In the genomic region with DNA sequence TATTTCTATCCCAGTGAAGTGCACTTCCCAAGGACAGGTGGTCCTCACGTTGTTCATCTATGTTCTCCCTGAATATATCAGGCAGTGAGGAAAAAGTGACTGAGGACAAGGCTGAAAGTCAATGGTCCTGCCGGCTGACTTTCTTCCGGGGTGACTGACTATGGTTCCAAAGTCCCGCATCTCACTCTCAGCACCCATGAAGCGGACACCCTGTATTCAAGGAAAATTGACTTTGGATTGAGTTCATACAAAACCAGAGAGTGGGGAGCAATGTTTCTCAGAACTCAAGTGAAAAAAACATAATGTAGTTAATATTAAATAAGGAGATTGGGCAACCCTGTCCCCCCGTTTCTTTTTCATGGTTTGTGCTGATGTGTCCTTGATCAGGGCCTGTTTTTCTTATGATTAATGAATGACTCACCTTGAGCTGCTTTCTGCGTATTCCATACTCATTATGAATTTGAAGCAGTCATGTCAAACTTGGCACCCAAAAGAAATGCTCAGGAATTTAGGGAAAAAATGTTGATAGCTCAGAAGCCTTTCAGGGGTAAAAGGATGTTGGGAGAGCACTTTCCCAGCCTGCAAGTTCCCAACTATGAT, we compare ENCODE assay signal across 22 cellular contexts.
A peak's percentile ranks its signal among the peaks of the same experiment; 100 is the strongest.
DNase-seq lines count a peak whose midpoint lies in the region; ATAC-seq, FAIRE-seq and TF ChIP-seq lines count a peak whose summit lies in the region.
"Had no signal": no experiment of that assay in that cellular context is flagged by ENCODE, and none has a peak within 500 bp of the region (broad histone marks: within the 10 kb centered on the region; RNA-seq: fewer than 3 reads in every experiment).

No MANE protein-coding gene starts in this region.

- ATAC-seq in omental fat pad (ENCODE audit: low FRiP score) (peak; percentile 74), HG03432 (IDR thresholded peaks at IDR 0.05; ENCODE audit: unreplicated experiment) (no peak), psoas muscle (no peak), GM21447 (IDR thresholded peaks at IDR 0.05; ENCODE audit: unreplicated experiment) (no peak)
- ATAC-seq: activated CD4-positive, CD25-positive, alpha-beta regulatory T cell treated with anti-CD3 and anti-CD28 coated beads, Interleukin-2, amount 50 U/mL, for 24 hours; activated CD8-positive, alpha-beta T cell treated with anti-CD3 and anti-CD28 coated beads for 36 hours; activated naive CD8-positive, alpha-beta T cell treated with anti-CD3 and anti-CD28 coated beads, Interleukin-2, amount 50 U/mL, for 24 hours; K562 had no signal

- H3K79me2 ChIP-seq in GM23248 (ENCODE audit: insufficient read depth), result no peaks in the 10 kb centered on the region
- no peaks in the 10 kb centered on the region for H3K79me2 ChIP-seq in astrocyte (ENCODE audit: insufficient read depth, low read length)

- H3K9me3 ChIP-seq in GM23248 (ENCODE audit: low read depth) (no peaks in the 10 kb centered on the region), astrocyte (ENCODE audit: insufficient read depth, low read depth, low read length) (peaks cover 2% of the 10 kb centered on the region), psoas muscle (no peaks in the 10 kb centered on the region)
- H3K9me3 ChIP-seq: Peyer's patch had no signal

- no peak overlapping the region for H3K4me3 ChIP-seq in GM23248
- H3K4me3 ChIP-seq in astrocyte (ENCODE audit: insufficient read depth, low read depth, low read length), result no peak overlapping the region
- H3K4me3 ChIP-seq in fibroblast of the aortic adventitia (ENCODE audit: low read depth, low read length), result no peak overlapping the region
- H3K4me3 ChIP-seq in psoas muscle, result no peak overlapping the region
- H3K4me3 ChIP-seq: cardiac muscle cell, K562, Peyer's patch had no signal

- WGBS in GM23248 (ENCODE audit: low coverage in 1 of 2, low lambda C conversion rate in 2 of 2, missing lambda C conversion rate in 2 of 2), 2 experiments, result 55 to 57% methylated on average over 7 of the region's 7 CpGs
- WGBS in psoas muscle, 3 donors, result 78 to 86% (median 81%) methylated on average over 7 of the region's 7 CpGs

- DNase-seq in GM23248 (peak; percentile 29), astrocyte (ENCODE audit: low read depth) (peak; percentile 35), fibroblast of the aortic adventitia (ENCODE audit: low read depth) (peak; percentile 24), omental fat pad (ENCODE audit: low spot score) (no peak), psoas muscle (no peak)
- DNase-seq in activated CD4-positive, alpha-beta T cell treated with anti-CD3 and anti-CD28 coated beads, Interleukin-2, amount 50 U/mL, for 4 hours, result no peak
- DNase-seq: activated CD8-positive, alpha-beta T cell treated with anti-CD3 and anti-CD28 coated beads for 36 hours; activated gamma-delta T cell treated with Interleukin-2 at 50 U/mL for 16 hours; activated naive CD8-positive, alpha-beta T cell treated with anti-CD3 and anti-CD28 coated beads, Interleukin-2, amount 50 U/mL, for 24 hours; NCI-H1436 treated with DMSO at 0.1 percent for 48 hours; Peyer's patch; stimulated activated CD8-positive, alpha-beta memory T cell treated with anti-CD3 and anti-CD28 coated beads, Interleukin-4, amount 100 ng/mL, for 48 hours; trophoblast cell had no signal

- peaks cover 27% of the 10 kb centered on the region for H3K27me3 Mint-ChIP-seq in astrocyte (ENCODE audit: low read depth, unreplicated experiment)

- H3F3A ChIP-seq in GM23248 (ENCODE audit: insufficient read depth), result no peaks in the 10 kb centered on the region

- H4K20me1 ChIP-seq in GM23248 (ENCODE audit: insufficient read depth), result no peaks in the 10 kb centered on the region
- no peaks in the 10 kb centered on the region for H4K20me1 ChIP-seq in astrocyte (ENCODE audit: insufficient read depth, low read length)

- H3K27me3 ChIP-seq in GM23248 (replicated peaks; ENCODE audit: insufficient read depth), result no peaks in the 10 kb centered on the region
- no peaks in the 10 kb centered on the region for H3K27me3 ChIP-seq in astrocyte (ENCODE audit: insufficient read depth, low read length)
- peaks cover 0 to 2% (median 0%) of the 10 kb centered on the region in 3 donors for H3K27me3 ChIP-seq in psoas muscle (ENCODE audit: insufficient read depth in 3 of 3, low read length in 2 of 3)
- H3K27me3 ChIP-seq: Peyer's patch had no signal

- in situ Hi-C loops in GM23248 (cut with MboI), result no loop called here

- H2AFZ ChIP-seq in GM23248, result no peak overlapping the region
- no peak overlapping the region for H2AFZ ChIP-seq in astrocyte (ENCODE audit: low read depth, low read length)

- TF ChIP-seq CTCF in astrocyte (IDR thresholded peaks at IDR 0.05; ENCODE audit: insufficient read depth, low read depth, low read length), result no peak
- TF ChIP-seq CTCF in fibroblast of the aortic adventitia (IDR thresholded peaks at IDR 0.05; ENCODE audit: insufficient read depth, low read length), result no peak
- no peak for TF ChIP-seq CTCF in omental fat pad (IDR thresholded peaks at IDR 0.05)
- TF ChIP-seq CTCF in psoas muscle (IDR thresholded peaks at IDR 0.05), result no peak

- FAIRE-seq in astrocyte (lab: Jason Lieb, UNC), result no peak
- FAIRE-seq: K562, TTC549 had no signal

- H3K4me2 ChIP-seq in GM23248 (ENCODE audit: unreplicated experiment) (no peak overlapping the region), astrocyte (ENCODE audit: low read length) (peak overlapping the region; percentile 39)

- no peak overlapping the region for H3K27ac Mint-ChIP-seq in astrocyte (ENCODE audit: unreplicated experiment)
- H3K27ac Mint-ChIP-seq: activated CD8-positive, alpha-beta T cell treated with anti-CD3 and anti-CD28 coated beads for 36 hours; activated naive CD8-positive, alpha-beta T cell treated with anti-CD3 and anti-CD28 coated beads, Interleukin-2, amount 50 U/mL, for 24 hours; dendritic cell treated with granulocyte-macrophage colony-stimulating factor and Interleukin-4, amounts not matched to agents 40 ng/mL and 50 ng/mL, for 4 days had no signal

- no peaks in the 10 kb centered on the region for H3K4me1 Mint-ChIP-seq in astrocyte (ENCODE audit: low read depth, unreplicated experiment)
- H3K4me1 Mint-ChIP-seq: activated naive CD8-positive, alpha-beta T cell treated with anti-CD3 and anti-CD28 coated beads, Interleukin-2, amount 50 U/mL, for 24 hours; neural crest cell had no signal

- H3K36me3 Mint-ChIP-seq in astrocyte (ENCODE audit: low read depth, unreplicated experiment), result no peaks in the 10 kb centered on the region

- H3K4me1 ChIP-seq in GM23248 (ENCODE audit: insufficient read depth), result no peaks in the 10 kb centered on the region
- H3K4me1 ChIP-seq in astrocyte (ENCODE audit: insufficient read depth, low read length), result peaks cover 12% of the 10 kb centered on the region
- H3K4me1 ChIP-seq in psoas muscle, result no peaks in the 10 kb centered on the region
- H3K4me1 ChIP-seq: Peyer's patch had no signal

- intact Hi-C loops in psoas muscle (cut with DNase I), result no loop called here

- no peak overlapping the region for H3K4me3 Mint-ChIP-seq in astrocyte (ENCODE audit: unreplicated experiment)
- H3K4me3 Mint-ChIP-seq: activated CD8-positive, alpha-beta T cell treated with anti-CD3 and anti-CD28 coated beads for 36 hours; activated naive CD8-positive, alpha-beta T cell treated with anti-CD3 and anti-CD28 coated beads, Interleukin-2, amount 50 U/mL, for 24 hours; dendritic cell treated with granulocyte-macrophage colony-stimulating factor and Interleukin-4, amounts not matched to agents 40 ng/mL and 50 ng/mL, for 4 days; neural crest cell had no signal

- no peaks in the 10 kb centered on the region for H3K9me2 ChIP-seq in GM23248 (ENCODE audit: insufficient read depth)

- no peaks in the 10 kb centered on the region for H3K9me3 Mint-ChIP-seq in astrocyte (ENCODE audit: unreplicated experiment)
- H3K9me3 Mint-ChIP-seq: activated CD8-positive, alpha-beta T cell treated with anti-CD3 and anti-CD28 coated beads for 36 hours; activated naive CD8-positive, alpha-beta T cell treated with anti-CD3 and anti-CD28 coated beads, Interleukin-2, amount 50 U/mL, for 24 hours; dendritic cell treated with granulocyte-macrophage colony-stimulating factor and Interleukin-4, amounts not matched to agents 40 ng/mL and 50 ng/mL, for 4 days had no signal

- H3K36me3 ChIP-seq in GM23248 (ENCODE audit: low read depth) (no peaks in the 10 kb centered on the region), astrocyte (ENCODE audit: insufficient read depth, low read length) (no peaks in the 10 kb centered on the region), psoas muscle (ENCODE audit: insufficient read depth in 1 of 2, low read depth in 1 of 2) (no peaks in the 10 kb centered on the region)
- H3K36me3 ChIP-seq: cardiac muscle cell, Peyer's patch had no signal

- H3K27ac ChIP-seq in GM23248 (no peak overlapping the region), astrocyte (ENCODE audit: low read depth, low read length) (no peak overlapping the region), psoas muscle (no peak overlapping the region)
- H3K27ac ChIP-seq: C4-2B, cardiac muscle cell, Peyer's patch had no signal

- H3K9ac ChIP-seq in GM23248 (no peak overlapping the region), astrocyte (ENCODE audit: low read length) (no peak overlapping the region)

Comparison
In these comparisons a context has a peak if more than half of its experiments do, and no peak if none do; other contexts are left out.
1. DNase-seq: peak in GM23248 (single experiment), astrocyte (single experiment) and fibroblast of the aortic adventitia (single experiment); none in omental fat pad (single experiment), psoas muscle (0 of 2) and activated CD4-positive, alpha-beta T cell treated with anti-CD3 and anti-CD28 coated beads, Interleukin-2, amount 50 U/mL, for 4 hours (0 of 2).